In genomic region chr17:58517928-58518609, GRCh38 we compare ENCODE assay signal across 8 cellular contexts. TPM values are rescaled to one million over a fixed set of nuclear protein-coding genes. Genes with fewer than 3 reads are reported as not detected.
DNase-seq lines count a peak whose midpoint lies in the region; ATAC-seq, FAIRE-seq and TF ChIP-seq lines count a peak whose summit lies in the region.

No MANE protein-coding gene starts in this region.

- CTCF ChIA-PET in BJ (lab: Yijun Ruan, JAX) = interaction anchor here (0.5 to 3.9 kb wide), 21 partner anchors 9 to 799 kb away, joined by 3 to 45 read pairs (median 4); partner anchors contain the start of genes RAD51C and TEX14

- no peaks in the 10 kb centered on the region for H3K36me3 ChIP-seq in BJ (ENCODE audit: control insufficient read depth, insufficient read depth, low read length)

- DNase-seq in BJ (ENCODE audit: low read depth) (peak; percentile 99), GM19240 (ENCODE audit: insufficient read length, low spot score) (peak; percentile 92), NCI-H524 (lab: John Stamatoyannopoulos, UW) (peak; percentile 100), kidney glomerular epithelial cell (lab: John Stamatoyannopoulos, UW) (peak; percentile 99)
- peak; percentile 98 to 99 for DNase-seq in activated CD4-positive, alpha-beta T cell treated with anti-CD3 and anti-CD28 coated beads for 4 hours
- peak; percentile 99 for DNase-seq in stimulated activated CD4-positive, alpha-beta T cell treated with anti-CD3 and anti-CD28 coated beads, Interleukin-15, amount 100 ng/mL, for 48 hours (ENCODE audit: low read depth in 2 of 2)

- H3K27me3 ChIP-seq in BJ (ENCODE audit: control insufficient read depth, insufficient read depth, low read length) = no peaks in the 10 kb centered on the region

- TF ChIP-seq CTCF in BJ (IDR thresholded peaks at IDR 0.05; ENCODE audit: insufficient read depth, low read depth, low read length) = no peak

- peak overlapping the region; percentile 70 for H3K4me3 ChIP-seq in BJ (ENCODE audit: low read depth, low read length)

- POLR2A ChIA-PET in BJ (lab: Charles Lee) = interaction anchor here (0.7 kb wide), 1 partner anchor 182 kb away, joined by 3 read pairs; no protein-coding TSS in a partner anchor

- peak; percentile 65 for ATAC-seq in HG03457 (IDR thresholded peaks at IDR 0.05; ENCODE audit: unreplicated experiment)

- FAIRE-seq in colon (lab: Jason Lieb, UNC) = peak; percentile 31

RNA-seq across cellular contexts. Expression of gene MTMR4, which starts 3.6 kb away (rescaled TPM):
- 19.5 and 35.2 TPM in 2 replicates for polyA plus RNA-seq in BJ (2011; rRNA removed)
- 75.9 and 96.9 TPM in 2 replicates for polyA minus RNA-seq in BJ (2011; rRNA and poly(A)+ RNA removed)

RNA-seq across cellular contexts. Expression of gene HSF5, which starts 29.9 kb away (rescaled TPM):
- polyA plus RNA-seq in BJ (2011; rRNA removed) = not detected in 2 replicates
- polyA minus RNA-seq in BJ (2011; rRNA and poly(A)+ RNA removed) = not detected in 2 replicates

Comparison
In these comparisons a context has a peak if more than half of its experiments do, and no peak if none do; other contexts are left out.
1. Peak in every context shown above with its lines: DNase-seq, ATAC-seq and H3K4me3 ChIP-seq.